ENCODE assay signal across 1 cellular context in genomic region chr1:84750110-84750509, GRCh38.
TF ChIP-seq lines count a peak whose summit lies in the region.

No MANE protein-coding gene starts in this region.

TF ChIP-seq in SK-N-SH treated with all-trans-retinoic acid at 6 μM for 48 hours, 23 proteins besides CTCF, POLR2A, EP300 and RAD21 (continued from another document):
- TF ChIP-seq TSHZ2 (CRISPR knock-in tag; IDR thresholded peaks at IDR 0.05), result no peak
